8 cellular contexts compared by ENCODE assay signal in the genomic region with DNA sequence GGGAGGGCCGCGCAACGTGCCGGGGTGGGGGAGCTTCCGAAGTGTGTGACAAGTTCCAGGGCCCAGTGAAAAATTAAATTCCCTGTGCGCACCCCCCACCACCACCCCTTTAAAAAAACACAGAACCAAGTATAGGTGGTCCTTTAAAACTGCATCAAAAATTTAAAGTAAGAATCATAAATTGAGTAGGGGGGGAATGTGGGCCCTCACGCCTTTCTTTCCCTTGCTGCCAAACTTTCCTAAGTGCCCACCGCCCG. TPM values are rescaled to one million over a fixed set of nuclear protein-coding genes. Genes with fewer than 3 reads are reported as not detected.
DNase-seq lines count a peak whose midpoint lies in the region; ATAC-seq and TF ChIP-seq lines count a peak whose summit lies in the region.

No MANE protein-coding gene starts in this region.

- H3K4me3 ChIP-seq in A673 (ENCODE audit: low read depth, low read length, poor library complexity, severe bottlenecking) (peak overlapping the region; percentile 57), HFF-Myc (replicated peaks; ENCODE audit: low read depth, low read length) (peak overlapping the region; percentile 64), muscle layer of colon (ENCODE audit: low read depth in 1 of 2, low read length in 2 of 2) (peak overlapping the region; percentile 81 to 86), mucosa of descending colon (no peak overlapping the region)

- no peak overlapping the region for H3K9ac ChIP-seq in muscle layer of colon (ENCODE audit: low read length)

- H3K4me1 ChIP-seq in A673 (ENCODE audit: insufficient read depth, low read length, poor library complexity, severe bottlenecking) (peaks cover 29% of the 10 kb centered on the region), muscle layer of colon (ENCODE audit: insufficient read depth, low read length) (peaks cover 19% of the 10 kb centered on the region), mucosa of descending colon (ENCODE audit: low read depth) (peaks cover 25% of the 10 kb centered on the region)

- no peaks in the 10 kb centered on the region for H3K27me3 Mint-ChIP-seq in MCF 10A (ENCODE audit: insufficient read depth, unreplicated experiment)

- no peak for ATAC-seq in mucosa of descending colon

- DNase-seq in A673 (ENCODE audit: low spot score) (no peak), HFF-Myc (ENCODE audit: extremely low read depth, low read depth) (no peak), MCF 10A (ENCODE audit: unreplicated experiment) (no peak), NOMO-1 (lab: John Stamatoyannopoulos, UW; ENCODE audit: unreplicated experiment in 2 of 2) (no peak), UCSD-AML1 (lab: John Stamatoyannopoulos, UW; ENCODE audit: unreplicated experiment) (no peak), NCI-H524 treated with DMSO at 0.1 percent for 48 hours (lab: John Stamatoyannopoulos, UW) (no peak), mucosa of descending colon (no peak)

- H3K4me3 Mint-ChIP-seq in MCF 10A (ENCODE audit: unreplicated experiment): peak overlapping the region; percentile 88

- H3K9me3 ChIP-seq in A673 (ENCODE audit: low read depth, low read length, poor library complexity, severe bottlenecking) (no peaks in the 10 kb centered on the region), muscle layer of colon (ENCODE audit: low read length) (no peaks in the 10 kb centered on the region), mucosa of descending colon (no peaks in the 10 kb centered on the region)

- H3K9me3 Mint-ChIP-seq in MCF 10A (ENCODE audit: unreplicated experiment): no peaks in the 10 kb centered on the region

- H3K36me3 ChIP-seq in A673 (ENCODE audit: insufficient read depth, low read length, poor library complexity, severe bottlenecking) (no peaks in the 10 kb centered on the region), muscle layer of colon (ENCODE audit: insufficient read depth, low read length) (no peaks in the 10 kb centered on the region), mucosa of descending colon (ENCODE audit: low read depth) (no peaks in the 10 kb centered on the region)

- POLR2A ChIA-PET in A673 (lab: Charles Lee; ENCODE audit: low non-redundant PET) (no interaction called here), MCF 10A (lab: Yijun Ruan, JAX) (interaction anchor here (0.6 to 2.3 kb wide), 8 partner anchors 10 to 1870 kb away, joined by 3 to 7 read pairs (median 4); no protein-coding TSS in a partner anchor)

- peaks cover 5% of the 10 kb centered on the region for H3K36me3 Mint-ChIP-seq in MCF 10A (ENCODE audit: insufficient read depth, unreplicated experiment)

- peaks cover 98% of the 10 kb centered on the region for H3K27me3 ChIP-seq in A673 (replicated peaks; ENCODE audit: insufficient read depth, low read depth, low read length, poor library complexity)
- peaks cover 0 to 11% of the 10 kb centered on the region in 2 donors for H3K27me3 ChIP-seq in muscle layer of colon (ENCODE audit: control insufficient read depth in 1 of 2, insufficient read depth in 2 of 2, low read length in 2 of 2)

- H3K27ac ChIP-seq in A673 (ENCODE audit: low read depth, low read length, poor library complexity, severe bottlenecking): no peak overlapping the region
- peak overlapping the region; percentile 89 for H3K27ac ChIP-seq in muscle layer of colon (ENCODE audit: low read depth, low read length)

- peak overlapping the region; percentile 80 for H3K27ac Mint-ChIP-seq in MCF 10A (ENCODE audit: low read depth, unreplicated experiment)

- BruUV-seq in A673 (replicated peaks; lab: Mats Ljungman, UMichigan) (no TSS peak), MCF 10A (replicated peaks; lab: Mats Ljungman, UMichigan) (no TSS peak)

- TF ChIP-seq CTCF in A673 (conservative IDR thresholded peaks at IDR 0.05; ENCODE audit: low read depth, low read length) (no peak), HFF-Myc (IDR thresholded peaks at IDR 0.05; ENCODE audit: low read depth, low read length, missing control alignments) (no peak), MCF 10A (IDR thresholded peaks at IDR 0.05; ENCODE audit: unreplicated experiment) (no peak), mucosa of descending colon (IDR thresholded peaks at IDR 0.05) (no peak)

- peaks cover 15% of the 10 kb centered on the region for H3K4me1 Mint-ChIP-seq in MCF 10A (ENCODE audit: insufficient read depth, unreplicated experiment)

- CTCF ChIA-PET in A673 (lab: Charles Lee) (interaction anchor here (1.2 kb wide), 1 partner anchor 1525 kb away, joined by 8 read pairs; no protein-coding TSS in a partner anchor), MCF 10A (lab: Yijun Ruan, JAX) (interaction anchor here (0.6 to 2.3 kb wide), 7 partner anchors 10 to 1788 kb away, joined by 3 to 23 read pairs (median 7); no protein-coding TSS in a partner anchor)

- intact Hi-C loops in A673 (cut with micrococcal nuclease; ENCODE audit: unreplicated experiment): loop anchor here (5.0 to 10.0 kb wide), 3 partner anchors 1249 to 1786 kb away; no protein-coding TSS in a partner anchor
- intact Hi-C loops in MCF 10A (cut with micrococcal nuclease): loop anchor here (1.0 to 10.0 kb wide), 9 partner anchors 289 to 1980 kb away; no protein-coding TSS in a partner anchor
- intact Hi-C loops in mucosa of descending colon (cut with DNase I, micrococcal nuclease): loop anchor here (5.0 to 10.0 kb wide), 4 partner anchors 336 to 1526 kb away; no protein-coding TSS in a partner anchor

RNA-seq across cellular contexts. Expression of gene BCL11A, which starts 2.5 kb away (rescaled TPM):
- total RNA-seq in A673 (2021) (1.3 and 2.8 TPM in 2 replicates), MCF 10A (2022) (4.3 and 5.3 TPM in 2 replicates), mucosa of descending colon (10 to 100 TPM; 22.8 to 59.6 (median 40.7) TPM)
